Comparison of ENCODE assay signal across 11 cellular contexts in genomic region chr9:36317766-36318165, GRCh38. TPM values are rescaled to one million over a fixed set of nuclear protein-coding genes. Genes with fewer than 3 reads are reported as not detected.
DNase-seq lines count a peak whose midpoint lies in the region; ATAC-seq and TF ChIP-seq lines count a peak whose summit lies in the region.
"Had no signal": no experiment of that assay in that cellular context is flagged by ENCODE, and none has a peak within 500 bp of the region (broad histone marks: within the 10 kb centered on the region; RNA-seq: fewer than 3 reads in every experiment).

No MANE protein-coding gene starts in this region.

- no peaks in the 10 kb centered on the region for H3K4me1 Mint-ChIP-seq in natural killer cell

- CTCF ChIA-PET in OCI-LY7 (lab: Charles Lee; ENCODE audit: unreplicated experiment) = no interaction called here

- TF ChIP-seq CTCF in epithelial cell of proximal tubule (conservative IDR thresholded peaks at IDR 0.05; ENCODE audit: low read depth, low read length) (no peak), natural killer cell (IDR thresholded peaks at IDR 0.05) (no peak), OCI-LY7 (conservative IDR thresholded peaks at IDR 0.05; ENCODE audit: low read length) (no peak)

- H3K4me3 ChIP-seq in epithelial cell of proximal tubule (ENCODE audit: low read depth, low read length) (no peak overlapping the region), OCI-LY7 (ENCODE audit: low read depth, low read length, poor library complexity, severe bottlenecking) (no peak overlapping the region)

- H3K9me3 ChIP-seq in OCI-LY7 (ENCODE audit: low read length) = no peaks in the 10 kb centered on the region

- intact Hi-C loops in natural killer cell (cut with micrococcal nuclease) (no loop called here), OCI-LY7 (cut with micrococcal nuclease; ENCODE audit: unreplicated experiment) (no loop called here)

- H3K9me2 ChIP-seq in OCI-LY7 (ENCODE audit: insufficient read depth, low read length) = no peaks in the 10 kb centered on the region

- no peak overlapping the region for H3K27ac ChIP-seq in OCI-LY7 (ENCODE audit: low read depth, low read length, poor library complexity, severe bottlenecking)
- H3K27ac ChIP-seq: HL-60 had no signal

- H3K9me3 Mint-ChIP-seq in natural killer cell = no peaks in the 10 kb centered on the region

- ATAC-seq in HG02938 (IDR thresholded peaks at IDR 0.05; ENCODE audit: unreplicated experiment) (no peak), natural killer cell (no peak)

- peak; percentile 27 for DNase-seq in ELF-1 (ENCODE audit: low read depth, low spot score)
- DNase-seq in NCI-H510A treated with DMSO at 0.1 percent for 48 hours (lab: John Stamatoyannopoulos, UW) = peak; percentile 45
- DNase-seq in epithelial cell of proximal tubule (ENCODE audit: low read depth) = peak; percentile 67
- peak; percentile 59 for DNase-seq in pons (ENCODE audit: low spot score)
- no peak for DNase-seq in natural killer cell
- DNase-seq in activated CD8-positive, alpha-beta memory T cell treated with anti-CD3 and anti-CD28 coated beads for 24 hours = no peak
- DNase-seq in OCI-LY7 (ENCODE audit: low spot score) = no peak
- DNase-seq: activated naive CD4-positive, alpha-beta T cell; NCI-H2227 treated with DMSO at 0.1 percent for 48 hours had no signal

- H3K27me3 Mint-ChIP-seq in natural killer cell (ENCODE audit: low read depth in 2 of 2) = no peaks in the 10 kb centered on the region

- H2AFZ ChIP-seq in OCI-LY7 (ENCODE audit: low read length) = no peak overlapping the region

- H3K36me3 ChIP-seq in OCI-LY7 (ENCODE audit: insufficient read depth, low read length) = no peaks in the 10 kb centered on the region

- BruUV-seq in OCI-LY7 (replicated peaks; lab: Mats Ljungman, UMichigan) = no TSS peak

- H3K4me1 ChIP-seq in OCI-LY7 (ENCODE audit: insufficient read depth, low read length, poor library complexity, severe bottlenecking) = no peaks in the 10 kb centered on the region

- H3K4me3 Mint-ChIP-seq in natural killer cell = no peak overlapping the region

- no peak overlapping the region for H3K27ac Mint-ChIP-seq in natural killer cell

- no peaks in the 10 kb centered on the region for H3K79me2 ChIP-seq in OCI-LY7 (ENCODE audit: insufficient read depth, low read depth, low read length)

- no peaks in the 10 kb centered on the region for H3K36me3 Mint-ChIP-seq in natural killer cell

- no peaks in the 10 kb centered on the region for H4K20me1 ChIP-seq in OCI-LY7 (ENCODE audit: insufficient read depth, low read length)

- H3K4me2 ChIP-seq in OCI-LY7 (ENCODE audit: low read length) = no peak overlapping the region

- POLR2A ChIA-PET in OCI-LY7 (lab: Charles Lee) = interaction anchor here (1.1 kb wide), 1 partner anchor 26 kb away, joined by 3 read pairs; no protein-coding TSS in a partner anchor

RNA-seq across cellular contexts. Expression of gene GNE, which starts 59.5 kb away (rescaled TPM):
- 23.4 and 23.9 TPM in 2 replicates for total RNA-seq in epithelial cell of proximal tubule
- total RNA-seq in natural killer cell = 10 to 100 TPM; 10.6 to 12.4 (median 11.3) TPM
- 12.9 and 15.5 TPM in 2 replicates for total RNA-seq in OCI-LY7 (2014; rRNA removed; shearing (Covaris generic))
- total RNA-seq in OCI-LY7 (2022) = 27.7 and 28.4 TPM in 2 replicates

Comparison
In these comparisons a context has a peak if more than half of its experiments do, and no peak if none do; other contexts are left out.
1. DNase-seq: peak in ELF-1 (single experiment), NCI-H510A treated with DMSO at 0.1 percent for 48 hours (single experiment), epithelial cell of proximal tubule (single experiment) and pons (single experiment); none in natural killer cell (single experiment), activated CD8-positive, alpha-beta memory T cell treated with anti-CD3 and anti-CD28 coated beads for 24 hours (single experiment) and OCI-LY7 (single experiment).